Comparison of ENCODE assay signal across 8 cellular contexts in genomic region chr17:74368341-74369152, GRCh38.
A peak's percentile ranks its signal among the peaks of the same experiment; 100 is the strongest.
DNase-seq lines count a peak whose midpoint lies in the region; ATAC-seq lines count a peak whose summit lies in the region.

No MANE protein-coding gene starts in this region.

- DNase-seq in NCI-H1417 (lab: John Stamatoyannopoulos, UW) (peak; percentile 73 to 82 (median 81)), NCI-H1417 treated with DMSO at 0.1 percent for 48 hours (lab: John Stamatoyannopoulos, UW) (no peak), NCI-H2107 treated with DMSO at 0.1 percent for 48 hours (lab: John Stamatoyannopoulos, UW; ENCODE audit: unreplicated experiment) (peak; percentile 42), left kidney (ENCODE audit: low read depth, low spot score) (peak; percentile 79)
- peak; percentile 65 to 66 for DNase-seq in activated CD4-positive, alpha-beta T cell treated with anti-CD3 and anti-CD28 coated beads for 24 hours (ENCODE audit: low read depth in 2 of 2)
- peak; percentile 57 to 62 for DNase-seq in central memory CD8-positive, alpha-beta T cell (ENCODE audit: low spot score in 2 of 2)
- DNase-seq in stimulated activated CD4-positive, alpha-beta T cell treated with anti-CD3 and anti-CD28 coated beads, Interleukin-2, amount 100 ng/mL, for 48 hours = peak; percentile 70 to 75

- H3K27ac Mint-ChIP-seq in central memory CD8-positive, alpha-beta T cell (ENCODE audit: low read depth) = no peak overlapping the region

- H3K9me3 Mint-ChIP-seq in central memory CD8-positive, alpha-beta T cell = no peaks in the 10 kb centered on the region

- H3K4me1 Mint-ChIP-seq in central memory CD8-positive, alpha-beta T cell = peaks cover 10% of the 10 kb centered on the region

- H3K36me3 Mint-ChIP-seq in central memory CD8-positive, alpha-beta T cell (ENCODE audit: insufficient read depth) = peaks cover 2% of the 10 kb centered on the region

- peaks cover 22% of the 10 kb centered on the region for H3K27me3 Mint-ChIP-seq in central memory CD8-positive, alpha-beta T cell

- peak; percentile 62 for ATAC-seq in central memory CD8-positive, alpha-beta T cell (replicated peaks; ENCODE audit: extremely low read depth, poor library complexity, severe bottlenecking)
- no peak for ATAC-seq in GM21515 (IDR thresholded peaks at IDR 0.05; ENCODE audit: unreplicated experiment)

- H3K4me3 Mint-ChIP-seq in central memory CD8-positive, alpha-beta T cell = peak overlapping the region; percentile 65
